13 cellular contexts compared by ENCODE assay signal in genomic region chr1:156371553-156372264, GRCh38. TPM values are rescaled to one million over a fixed set of nuclear protein-coding genes. Genes with fewer than 3 reads are reported as not detected.
A peak's percentile ranks its signal among the peaks of the same experiment; 100 is the strongest.
DNase-seq lines count a peak whose midpoint lies in the region; ATAC-seq lines count a peak whose summit lies in the region.
"Had no signal": no experiment of that assay in that cellular context is flagged by ENCODE, and none has a peak within 500 bp of the region (broad histone marks: within the 10 kb centered on the region; RNA-seq: fewer than 3 reads in every experiment).

No MANE protein-coding gene starts in this region.

- no peak overlapping the region for H3K27ac Mint-ChIP-seq in T-helper 17 cell
- H3K27ac Mint-ChIP-seq: activated naive CD8-positive, alpha-beta T cell treated with anti-CD3 and anti-CD28 coated beads for 36 hours; CD4-positive, alpha-beta memory T cell had no signal

- no peaks in the 10 kb centered on the region for H3K4me1 Mint-ChIP-seq in T-helper 17 cell

- H3K9me3 ChIP-seq in T-helper 17 cell (ENCODE audit: control insufficient read depth, low read length, poor library complexity, severe bottlenecking): no peaks in the 10 kb centered on the region

- H3K4me3 Mint-ChIP-seq in T-helper 17 cell: no peak overlapping the region
- H3K4me3 Mint-ChIP-seq: activated naive CD8-positive, alpha-beta T cell treated with anti-CD3 and anti-CD28 coated beads for 36 hours; CD4-positive, alpha-beta memory T cell had no signal

- no peaks in the 10 kb centered on the region for H3K36me3 Mint-ChIP-seq in T-helper 17 cell (ENCODE audit: low read depth)
- H3K36me3 Mint-ChIP-seq: activated naive CD8-positive, alpha-beta T cell treated with anti-CD3 and anti-CD28 coated beads for 36 hours; CD4-positive, alpha-beta memory T cell had no signal

- peaks cover 53% of the 10 kb centered on the region for H3K27me3 Mint-ChIP-seq in T-helper 17 cell

- ATAC-seq in GM19351 (IDR thresholded peaks at IDR 0.05; ENCODE audit: unreplicated experiment) (no peak), T-helper 17 cell (no peak), HG03139 (IDR thresholded peaks at IDR 0.05; ENCODE audit: unreplicated experiment) (no peak), GM21723 (IDR thresholded peaks at IDR 0.05; ENCODE audit: unreplicated experiment) (no peak)
- ATAC-seq: left colon had no signal

- DNase-seq in DMS 273 (lab: John Stamatoyannopoulos, UW; ENCODE audit: unreplicated experiment) (peak; percentile 66), LHCN-M2 (ENCODE audit: low read depth) (peak; percentile 24), cerebellar cortex (ENCODE audit: low spot score) (peak; percentile 92), medulla oblongata (ENCODE audit: extremely low spot score) (peak; percentile 22), T-helper 17 cell (no peak)
- DNase-seq: activated CD4-positive, CD25-positive, alpha-beta regulatory T cell treated with anti-CD3 and anti-CD28 coated beads, Interleukin-2, amount 50 U/mL, for 72 hours; activated naive CD8-positive, alpha-beta T cell treated with anti-CD3 and anti-CD28 coated beads for 36 hours; CD4-positive, alpha-beta memory T cell had no signal

RNA-seq across cellular contexts. Expression of gene RHBG, which starts 2.7 kb away (rescaled TPM):
- not detected in 2 replicates for total RNA-seq in LHCN-M2 (2014; rRNA removed)
- polyA plus RNA-seq in LHCN-M2 (2012): not detected
- not detected for total RNA-seq in T-helper 17 cell
- total RNA-seq: activated naive CD8-positive, alpha-beta T cell treated with anti-CD3 and anti-CD28 coated beads for 36 hours; CD4-positive, alpha-beta memory T cell; left colon; skeletal muscle tissue had no signal
- polyA plus RNA-seq: CD4-positive, alpha-beta memory T cell had no signal

RNA-seq across cellular contexts. Expression of gene TSACC, which starts 33.4 kb away (rescaled TPM):
- total RNA-seq in LHCN-M2 (2014; rRNA removed) (not detected in 2 replicates), T-helper 17 cell (under 1 TPM in 1 of 2 donors, not detected in 1; 0.40 TPM)
- 0.58 TPM for polyA plus RNA-seq in LHCN-M2 (2012)
- total RNA-seq: activated naive CD8-positive, alpha-beta T cell treated with anti-CD3 and anti-CD28 coated beads for 36 hours; CD4-positive, alpha-beta memory T cell; left colon had no signal

RNA-seq across cellular contexts. Expression of gene CCT3, which starts 33.6 kb away (rescaled TPM):
- total RNA-seq in LHCN-M2 (2014; rRNA removed): 341 and 346 TPM in 2 replicates
- 192 TPM for polyA plus RNA-seq in LHCN-M2 (2012)
- total RNA-seq in T-helper 17 cell: 10 to 100 TPM; 75.3 to 77.6 TPM

Comparison
In these comparisons a context has a peak if more than half of its experiments do, and no peak if none do; other contexts are left out.
1. DNase-seq: peak in DMS 273 (single experiment), LHCN-M2 (single experiment), cerebellar cortex (single experiment) and medulla oblongata (single experiment); none in T-helper 17 cell (0 of 3).